8 cellular contexts compared by ENCODE assay signal in genomic region chr6:24718449-24719124, GRCh38. TPM values are rescaled to one million over a fixed set of nuclear protein-coding genes. Genes with fewer than 3 reads are reported as not detected.
DNase-seq lines count a peak whose midpoint lies in the region; TF ChIP-seq lines count a peak whose summit lies in the region.

No MANE protein-coding gene starts in this region.

- CTCF ChIA-PET in activated naive CD4-positive, alpha-beta T cell treated with anti-CD3 and anti-CD28 coated beads for 36 hours (lab: Charles Lee) = interaction anchor here (0.6 to 2.1 kb wide), 7 partner anchors 12 to 137 kb away, joined by 3 to 11 read pairs (median 3); no protein-coding TSS in a partner anchor

- H3K9ac ChIP-seq in adipocyte (ENCODE audit: low read length) (peak overlapping the region; percentile 100), liver (ENCODE audit: low read depth in 1 of 2, low read length in 2 of 2) (peak overlapping the region; percentile 53 to 96)

- H3K4me1 Mint-ChIP-seq in activated naive CD4-positive, alpha-beta T cell treated with anti-CD3 and anti-CD28 coated beads for 36 hours (ENCODE audit: low read depth) = peaks cover 48% of the 10 kb centered on the region

- TF ChIP-seq RAD21 in liver (IDR thresholded peaks at IDR 0.05) = no peak

- no peaks in the 10 kb centered on the region for H3K27me3 Mint-ChIP-seq in activated naive CD4-positive, alpha-beta T cell treated with anti-CD3 and anti-CD28 coated beads for 36 hours (ENCODE audit: low read depth)

- no peak for TF ChIP-seq EP300 in transverse colon (IDR thresholded peaks at IDR 0.05; ENCODE audit: low read depth)

- peaks cover 55% of the 10 kb centered on the region for H3K36me3 Mint-ChIP-seq in activated naive CD4-positive, alpha-beta T cell treated with anti-CD3 and anti-CD28 coated beads for 36 hours (ENCODE audit: low read depth)

- no peak for DNase-seq in activated naive CD4-positive, alpha-beta T cell treated with anti-CD3 and anti-CD28 coated beads for 36 hours
- no peak for DNase-seq in activated naive CD4-positive, alpha-beta T cell treated with Interleukin-2 at 50 U/mL for 16 hours
- DNase-seq in adipocyte (ENCODE audit: low read depth) = no peak
- no peak for DNase-seq in transverse colon
- DNase-seq in mesenteric fat pad (ENCODE audit: low spot score) = no peak
- DNase-seq in stimulated activated CD4-positive, alpha-beta T cell treated with anti-CD3 and anti-CD28 coated beads, Interleukin-4, amount 100 ng/mL, for 24 hours = no peak
- DNase-seq in superior temporal gyrus (ENCODE audit: extremely low spot score) = no peak

- H3K36me3 ChIP-seq in adipocyte (ENCODE audit: control insufficient read depth, insufficient read depth, low read length, severe bottlenecking) (peaks cover 46% of the 10 kb centered on the region), liver (ENCODE audit: control insufficient read depth in 4 of 4, insufficient read depth in 3 of 4, low read depth in 1 of 4, low read length in 3 of 4) (peaks cover 6 to 25% (median 18%) of the 10 kb centered on the region in 4 donors), transverse colon (peaks cover 0 to 24% (median 11%) of the 10 kb centered on the region in 4 donors)

- H3K4me1 ChIP-seq in adipocyte (ENCODE audit: control insufficient read depth, insufficient read depth, low read length) = peaks cover 35% of the 10 kb centered on the region
- peaks cover 2 to 51% (median 27%) of the 10 kb centered on the region in 4 donors for H3K4me1 ChIP-seq in liver (ENCODE audit: control insufficient read depth in 4 of 4, insufficient read depth in 4 of 4, low read length in 3 of 4)
- peaks cover 21 to 62% (median 44%) of the 10 kb centered on the region in 4 donors for H3K4me1 ChIP-seq in transverse colon

- 6% methylated on average over 8 of the region's 8 CpGs for WGBS in liver
- 3 to 10% methylated on average over 8 of the region's 8 CpGs for WGBS in transverse colon (ENCODE audit: low coverage in 1 of 2), 2 donors

- no peaks in the 10 kb centered on the region for H3K9me3 Mint-ChIP-seq in activated naive CD4-positive, alpha-beta T cell treated with anti-CD3 and anti-CD28 coated beads for 36 hours

- H3K4me3 Mint-ChIP-seq in activated naive CD4-positive, alpha-beta T cell treated with anti-CD3 and anti-CD28 coated beads for 36 hours = peak overlapping the region; percentile 99

- H3K27ac ChIP-seq in liver (ENCODE audit: low read depth in 1 of 2, low read length in 2 of 2) = peak overlapping the region; percentile 26 to 99
- H3K27ac ChIP-seq in transverse colon = peak overlapping the region; percentile 98 to 100 (median 100)

- no peak for TF ChIP-seq POLR2A in transverse colon (IDR thresholded peaks at IDR 0.05)

- H3K27ac Mint-ChIP-seq in activated naive CD4-positive, alpha-beta T cell treated with anti-CD3 and anti-CD28 coated beads for 36 hours = peak overlapping the region; percentile 95

- in situ Hi-C loops in transverse colon (cut with MboI; ENCODE audit: low pct_ligation_motif_present in 1 of 4, low pct_unique_long_range_greater_than_20kb in 1 of 4, low sequenced_read_pairs in 3 of 4) = loop anchor here in 1 of 4 donors (5.0 kb wide), 1 partner anchor 54 kb away; the partner anchor contains the start of gene GMNN

- intact Hi-C loops in activated naive CD4-positive, alpha-beta T cell treated with anti-CD3 and anti-CD28 coated beads for 36 hours (cut with micrococcal nuclease) = loop anchor here (5.0 kb wide), 1 partner anchor 1814 kb away; no protein-coding TSS in a partner anchor
- intact Hi-C loops in transverse colon (cut with DNase I; ENCODE audit: low total_unique reads) = no loop called here

- H3K27me3 ChIP-seq in adipocyte (replicated peaks; ENCODE audit: control insufficient read depth, insufficient read depth, low read length) (no peaks in the 10 kb centered on the region), liver (ENCODE audit: control insufficient read depth in 4 of 4, insufficient read depth in 4 of 4, low read length in 3 of 4) (no peaks in the 10 kb centered on the region), transverse colon (no peaks in the 10 kb centered on the region)

- H3K4me3 ChIP-seq in adipocyte (ENCODE audit: low read length) (peak overlapping the region; percentile 100), liver (ENCODE audit: low read depth in 1 of 3, low read length in 3 of 3) (peak overlapping the region; percentile 83 to 92 (median 89)), transverse colon (peak overlapping the region; percentile 74 to 100 (median 96))

- TF ChIP-seq CTCF in liver (IDR thresholded peaks at IDR 0.05; ENCODE audit: low read depth, low read length, missing input control) (no peak), transverse colon (IDR thresholded peaks at IDR 0.05) (no peak)

- H3K9me3 ChIP-seq in adipocyte (ENCODE audit: control insufficient read depth, low read length) (no peaks in the 10 kb centered on the region), liver (ENCODE audit: control insufficient read depth in 4 of 4, low read length in 3 of 4) (no peaks in the 10 kb centered on the region), transverse colon (no peaks in the 10 kb centered on the region)

TF ChIP-seq in liver, 16 proteins besides CTCF, POLR2A, EP300 and RAD21:
- TF ChIP-seq FOXA1 (IDR thresholded peaks at IDR 0.05) (no peak), YY1 (IDR thresholded peaks at IDR 0.05) (peak; percentile 66), FOXA2 (IDR thresholded peaks at IDR 0.05) (no peak), REST (IDR thresholded peaks at IDR 0.05) (peak; percentile 89), RXRA (IDR thresholded peaks at IDR 0.05) (no peak), HNF4G (IDR thresholded peaks at IDR 0.05) (no peak)

RNA-seq across cellular contexts. Expression of gene C6orf62, which starts 0.4 kb away (rescaled TPM):
- total RNA-seq in activated naive CD4-positive, alpha-beta T cell treated with anti-CD3 and anti-CD28 coated beads for 36 hours = 100 to 1,000 TPM; 110 to 112 TPM
- total RNA-seq in liver (10 to 100 TPM; 50.0 to 58.6 TPM), transverse colon (10 to 100 TPM; 29.9 to 64.3 (median 40.9) TPM), mesenteric fat pad (99.2 TPM)
- 10 to 100 TPM; 29.6 to 48.8 TPM for polyA plus RNA-seq in liver

RNA-seq across cellular contexts. Expression of gene ACOT13, which starts 51.7 kb away (rescaled TPM):
- 10 to 100 TPM; 34.0 to 36.1 TPM for total RNA-seq in activated naive CD4-positive, alpha-beta T cell treated with anti-CD3 and anti-CD28 coated beads for 36 hours
- total RNA-seq in liver (10 to 100 TPM in 1 of 2 donors, 1 to 10 TPM in 1; 9.9 to 21.8 TPM), transverse colon (10 to 100 TPM in 2 of 4 donors, 1 to 10 TPM in 2; 5.6 to 16.8 (median 11.2) TPM), mesenteric fat pad (17.0 TPM)
- polyA plus RNA-seq in liver = 10 to 100 TPM; 20.7 to 90.0 TPM

RNA-seq across cellular contexts. Expression of gene TDP2, which starts 51.9 kb away (rescaled TPM):
- total RNA-seq in activated naive CD4-positive, alpha-beta T cell treated with anti-CD3 and anti-CD28 coated beads for 36 hours = 10 to 100 TPM; 41.5 to 44.2 TPM
- total RNA-seq in liver (10 to 100 TPM; 17.9 to 24.3 TPM), transverse colon (100 to 1,000 TPM in 3 of 4 donors, 10 to 100 TPM in 1; 48.4 to 292 (median 151) TPM), mesenteric fat pad (29.9 TPM)
- polyA plus RNA-seq in liver = 10 to 100 TPM; 16.5 to 19.1 TPM

RNA-seq across cellular contexts. Expression of gene GMNN, which starts 56.1 kb away (rescaled TPM):
- total RNA-seq in activated naive CD4-positive, alpha-beta T cell treated with anti-CD3 and anti-CD28 coated beads for 36 hours = 10 to 100 TPM; 84.9 to 85.1 TPM
- total RNA-seq in liver = 10 to 100 TPM in 1 of 2 donors, 1 to 10 TPM in 1; 8.4 to 34.9 TPM
- 10 to 100 TPM in 1 of 2 donors, 1 to 10 TPM in 1; 8.6 to 13.5 TPM for polyA plus RNA-seq in liver
- 10 to 100 TPM in 3 of 4 donors, 1 to 10 TPM in 1; 8.2 to 45.7 (median 23.2) TPM for total RNA-seq in transverse colon
- total RNA-seq in mesenteric fat pad = 7.6 TPM
